In the genomic region with DNA sequence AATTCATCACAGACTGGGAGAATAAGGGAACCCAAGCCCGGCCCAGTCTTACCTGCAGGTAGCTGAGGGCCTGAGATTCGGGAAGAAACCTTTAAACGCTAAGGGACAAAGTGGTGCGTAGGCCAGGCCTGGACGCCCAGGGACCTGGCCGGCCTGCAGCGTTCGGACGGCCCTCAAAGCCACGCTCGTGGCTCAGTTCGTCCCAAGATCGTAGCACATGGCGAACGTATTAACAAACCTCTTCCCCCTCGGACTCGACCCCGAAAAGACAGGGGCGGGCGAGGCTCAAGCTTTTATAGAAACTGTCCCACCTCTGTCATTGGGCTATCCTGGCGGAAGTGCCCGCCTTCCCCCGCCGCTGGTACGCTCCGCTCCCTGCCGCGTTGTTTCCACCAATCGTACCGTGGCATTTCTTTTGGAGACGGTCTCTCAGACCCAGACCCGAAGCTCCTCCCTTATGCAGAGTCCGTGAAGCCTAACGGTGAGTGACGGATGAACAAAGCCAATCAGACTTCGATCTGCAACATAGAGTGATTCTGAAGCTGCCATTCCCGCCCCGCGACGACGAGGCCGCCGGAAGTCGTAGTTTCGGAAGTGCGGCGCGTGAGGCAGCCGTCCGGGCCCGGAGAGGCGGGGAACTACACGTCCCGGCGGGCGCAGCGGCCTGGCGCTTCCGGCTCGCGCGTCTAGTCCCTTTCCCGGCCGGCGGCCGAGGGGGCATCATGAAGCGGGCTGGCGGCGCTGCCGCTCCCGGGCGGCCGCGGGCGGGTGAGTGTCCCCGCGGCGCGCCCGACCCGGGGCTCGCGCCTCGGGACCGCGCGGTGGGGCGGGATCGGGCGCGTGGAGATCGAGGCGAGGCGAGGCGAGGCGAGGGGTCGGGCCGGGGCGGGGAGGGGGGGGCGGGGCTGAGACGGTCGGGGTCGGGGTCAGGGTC, we compare ENCODE assay signal across 8 cellular contexts. TPM values are rescaled to one million over a fixed set of nuclear protein-coding genes. Genes with fewer than 3 reads are reported as not detected.
DNase-seq lines count a peak whose midpoint lies in the region; ATAC-seq and TF ChIP-seq lines count a peak whose summit lies in the region.

A gene (plus strand): TSS at position 692 of the 934 bp plus-strand sequence. CDS start 8,139 bp downstream, outside the sequence.

- peak within 1 kb of the TSS; percentile 96 for H3K9ac ChIP-seq in KMS-11
- peak within 1 kb of the TSS; percentile 72 for H3K9ac ChIP-seq in mucosa of stomach (ENCODE audit: low read length)

- WGBS in esophagus, 2 donors: 0% methylated on average over 80 to 101 of the region's 103 CpGs

- H3K4me2 ChIP-seq in KMS-11: peak within 1 kb of the TSS; percentile 100

- H3K27ac ChIP-seq in KMS-11 (peak within 1 kb of the TSS; percentile 78), Peyer's patch (peak within 1 kb of the TSS; percentile 78 to 92 (median 86)), esophagus (ENCODE audit: low read depth in 2 of 2, low read length in 1 of 2) (peak within 1 kb of the TSS; percentile 82 to 93)

- H3K4me3 ChIP-seq in KMS-11 (IDR thresholded peaks at IDR 0.05; ENCODE audit: insufficient read depth, low read depth, low read length) (peak within 1 kb of the TSS; percentile 56), Peyer's patch (peak within 1 kb of the TSS; percentile 57 to 93 (median 82)), esophagus (ENCODE audit: low read depth in 1 of 2, low read length in 2 of 2) (peak within 1 kb of the TSS; percentile 91 to 95), mucosa of stomach (ENCODE audit: low read length) (peak within 1 kb of the TSS; percentile 72)

- H3K4me1 ChIP-seq in KMS-11 (ENCODE audit: low read depth, poor library complexity, severe bottlenecking) (peaks cover 47% of the 10 kb centered on the region), Peyer's patch (peaks cover 11 to 82% (median 40%) of the 10 kb centered on the region in 4 donors), esophagus (ENCODE audit: control insufficient read depth in 2 of 2, insufficient read depth in 2 of 2, low read length in 1 of 2) (peaks cover 42 to 56% of the 10 kb centered on the region in 2 donors), mucosa of stomach (ENCODE audit: control insufficient read depth, insufficient read depth, low read length) (peaks cover 79% of the 10 kb centered on the region)

- TF ChIP-seq POLR2A in Peyer's patch (IDR thresholded peaks at IDR 0.05): peak; percentile 99

- peaks cover 7% of the 10 kb centered on the region; the same call in 1 of the 2 replicates for H3K36me3 ChIP-seq in KMS-11 (ENCODE audit: insufficient read depth)
- peaks cover 0 to 6% (median 0%) of the 10 kb centered on the region in 3 donors for H3K36me3 ChIP-seq in Peyer's patch
- H3K36me3 ChIP-seq in esophagus (ENCODE audit: control insufficient read depth in 2 of 2, insufficient read depth in 2 of 2, low read length in 1 of 2): peaks cover 0 to 11% of the 10 kb centered on the region in 2 donors
- H3K36me3 ChIP-seq in mucosa of stomach (ENCODE audit: control insufficient read depth, insufficient read depth, low read length): no peaks in the 10 kb centered on the region

- DNase-seq in DMS53 treated with DMSO at 0.1 percent for 48 hours (lab: John Stamatoyannopoulos, UW; ENCODE audit: unreplicated experiment): peak; percentile 97
- DNase-seq in Peyer's patch: peak; percentile 97 to 99 (median 99)
- peak; percentile 97 to 98 for DNase-seq in activated T-cell treated with anti-CD3 and anti-CD28 coated beads, Interleukin-2, amount 50 U/mL, for 48 hours
- DNase-seq in stimulated activated CD8-positive, alpha-beta memory T cell treated with anti-CD3 and anti-CD28 coated beads, Interleukin-7, amount 100 ng/mL, for 1 hour (ENCODE audit: low read depth in 2 of 2): peak; percentile 89 to 92

- peaks cover 33% of the 10 kb centered on the region for H4K20me1 ChIP-seq in KMS-11 (ENCODE audit: insufficient read depth)

- ATAC-seq in GM21737 (IDR thresholded peaks at IDR 0.05; ENCODE audit: unreplicated experiment): peak; percentile 83

- H3K9me3 ChIP-seq in Peyer's patch (no peaks in the 10 kb centered on the region), esophagus (ENCODE audit: control insufficient read depth in 2 of 2, insufficient read depth in 1 of 2, low read depth in 1 of 2, low read length in 1 of 2) (no peaks in the 10 kb centered on the region), mucosa of stomach (ENCODE audit: control insufficient read depth, low read length) (no peaks in the 10 kb centered on the region)

- TF ChIP-seq CTCF in KMS-11 (conservative IDR thresholded peaks at IDR 0.05; ENCODE audit: low read depth, low read length) (no peak), Peyer's patch (IDR thresholded peaks at IDR 0.05) (peak in 2 of 6 experiments; percentile 10 to 22)

- no peaks in the 10 kb centered on the region for H3K27me3 ChIP-seq in KMS-11 (ENCODE audit: insufficient read depth, low read depth)
- no peaks in the 10 kb centered on the region for H3K27me3 ChIP-seq in Peyer's patch
- H3K27me3 ChIP-seq in esophagus (ENCODE audit: control insufficient read depth in 1 of 2, insufficient read depth in 2 of 2, low read length in 2 of 2): no peaks in the 10 kb centered on the region
- no peaks in the 10 kb centered on the region for H3K27me3 ChIP-seq in mucosa of stomach (ENCODE audit: control insufficient read depth, insufficient read depth, low read length)

- no peak within 1 kb of the TSS for H2AFZ ChIP-seq in KMS-11 (ENCODE audit: low read depth)

- peaks cover 68% of the 10 kb centered on the region for H3K79me2 ChIP-seq in KMS-11 (ENCODE audit: insufficient read depth, low read depth)

RNA-seq across cellular contexts. Expression of the gene that starts here (rescaled TPM):
- total RNA-seq in Peyer's patch: 100 to 1,000 TPM in 1 of 4 donors, 10 to 100 TPM in 3; 51.2 to 120 (median 79.3) TPM
- polyA plus RNA-seq in esophagus: 10 to 100 TPM; 40.1 to 41.5 TPM

Comparison
In these comparisons a context has a peak if more than half of its experiments do, and no peak if none do; other contexts are left out.
1. Peak in every context shown above with its lines: DNase-seq, ATAC-seq, H3K4me3 ChIP-seq and H3K27ac ChIP-seq.